In the genomic region with DNA sequence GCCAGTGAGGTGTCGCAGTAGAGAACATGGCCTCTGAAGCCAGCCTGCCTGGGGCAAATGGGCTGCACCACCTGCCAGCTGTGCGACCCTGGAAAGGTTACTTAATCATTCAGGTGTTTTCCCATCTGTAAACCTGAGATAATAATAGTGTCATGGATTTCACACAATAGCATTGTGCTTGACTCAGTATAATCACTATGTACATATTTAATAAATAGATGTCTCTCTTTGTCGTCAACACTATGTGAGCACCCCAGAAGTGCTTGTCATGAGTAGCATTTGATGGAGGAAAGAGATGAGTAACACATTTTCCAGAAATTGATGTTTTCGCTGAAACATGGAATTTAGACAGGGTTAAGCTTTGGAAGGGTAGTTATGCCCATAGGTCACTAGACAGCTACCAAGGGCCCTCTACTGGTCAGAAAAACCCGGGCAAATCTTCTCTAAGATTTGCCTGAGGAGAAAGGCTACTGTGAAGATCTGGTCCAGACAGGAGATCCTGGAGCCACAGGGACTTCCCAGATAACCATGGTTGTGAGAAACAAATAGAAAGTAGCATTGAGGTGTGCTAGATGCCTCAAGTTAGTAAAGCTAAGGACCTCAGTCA, we compare ENCODE assay signal across 8 cellular contexts. TPM values are rescaled to one million over a fixed set of nuclear protein-coding genes. Genes with fewer than 3 reads are reported as not detected.
DNase-seq lines count a peak whose midpoint lies in the region; ATAC-seq and TF ChIP-seq lines count a peak whose summit lies in the region.

No MANE protein-coding gene starts in this region.

- no peaks in the 10 kb centered on the region for H3K27me3 Mint-ChIP-seq in stimulated activated naive CD8-positive, alpha-beta T cell treated with anti-CD3 and anti-CD28 coated beads, Interleukin-15, amount 100 ng/mL, for 72 hours

- in situ Hi-C loops in SK-MEL-5 (cut with HindIII; ENCODE audit: low pct_unique_long_range_greater_than_20kb, low sequenced_read_pairs): loop anchor here (10.0 kb wide), 1 partner anchor 98 kb away; no protein-coding TSS in a partner anchor

- DNase-seq in EL (peak; percentile 55), SK-MEL-5 (ENCODE audit: low read depth, low spot score) (peak; percentile 77), ovary (no peak)
- no peak for DNase-seq in stimulated activated naive CD8-positive, alpha-beta T cell treated with anti-CD3 and anti-CD28 coated beads, Interleukin-15, amount 100 ng/mL, for 72 hours

- no peak for TF ChIP-seq EP300 in gastroesophageal sphincter (IDR thresholded peaks at IDR 0.05)
- no peak for TF ChIP-seq EP300 in ovary (IDR thresholded peaks at IDR 0.05)

- no peaks in the 10 kb centered on the region for H3K9me3 Mint-ChIP-seq in stimulated activated naive CD8-positive, alpha-beta T cell treated with anti-CD3 and anti-CD28 coated beads, Interleukin-15, amount 100 ng/mL, for 72 hours

- peaks cover 0 to 16% (median 0%) of the 10 kb centered on the region in 3 donors for H3K4me1 ChIP-seq in gastroesophageal sphincter
- peaks cover 5% of the 10 kb centered on the region for H3K4me1 ChIP-seq in ovary (ENCODE audit: insufficient read depth)

- H3K36me3 ChIP-seq in gastroesophageal sphincter (no peaks in the 10 kb centered on the region), ovary (no peaks in the 10 kb centered on the region)

- no peak overlapping the region for H3K4me3 Mint-ChIP-seq in stimulated activated naive CD8-positive, alpha-beta T cell treated with anti-CD3 and anti-CD28 coated beads, Interleukin-15, amount 100 ng/mL, for 72 hours

- H3K27me3 ChIP-seq in gastroesophageal sphincter (no peaks in the 10 kb centered on the region), ovary (no peaks in the 10 kb centered on the region)

- intact Hi-C loops in ovary (cut with DNase I): loop anchor here in 2 of 4 donors (10.0 kb wide), 1 partner anchor 98 kb away; no protein-coding TSS in a partner anchor

- H3K4me1 Mint-ChIP-seq in stimulated activated naive CD8-positive, alpha-beta T cell treated with anti-CD3 and anti-CD28 coated beads, Interleukin-15, amount 100 ng/mL, for 72 hours: peaks cover 22% of the 10 kb centered on the region

- ATAC-seq in HG03095 (IDR thresholded peaks at IDR 0.05; ENCODE audit: unreplicated experiment): peak; percentile 49
- ATAC-seq in gastroesophageal sphincter: no peak
- ATAC-seq in stimulated activated naive CD8-positive, alpha-beta T cell treated with anti-CD3 and anti-CD28 coated beads, Interleukin-15, amount 100 ng/mL, for 72 hours: peak; percentile 40
- ATAC-seq in HG02678 (IDR thresholded peaks at IDR 0.05; ENCODE audit: unreplicated experiment): no peak
- no peak for ATAC-seq in HG02610 (IDR thresholded peaks at IDR 0.05; ENCODE audit: unreplicated experiment)

- TF ChIP-seq POLR2A in gastroesophageal sphincter (IDR thresholded peaks at IDR 0.05) (no peak), ovary (IDR thresholded peaks at IDR 0.05) (no peak)

- WGBS in gastroesophageal sphincter (ENCODE audit: low coverage in 1 of 2), 2 donors: 61 to 77% methylated on average over 3 to 5 of the region's 5 CpGs
- 77 to 79% (median 79%) methylated on average over 5 of the region's 5 CpGs for WGBS in ovary, 3 donors

- H3K27ac ChIP-seq in gastroesophageal sphincter: peak overlapping the region in 1 of 4 donors; percentile 62
- no peak overlapping the region for H3K27ac ChIP-seq in ovary

- peak overlapping the region in 1 of 2 donors; percentile 88 for H3K27ac Mint-ChIP-seq in stimulated activated naive CD8-positive, alpha-beta T cell treated with anti-CD3 and anti-CD28 coated beads, Interleukin-15, amount 100 ng/mL, for 72 hours

- TF ChIP-seq CTCF in gastroesophageal sphincter (IDR thresholded peaks at IDR 0.05) (peak; percentile 20 to 57 (median 32)), ovary (IDR thresholded peaks at IDR 0.05) (no peak)

- H3K9me3 ChIP-seq in gastroesophageal sphincter (no peaks in the 10 kb centered on the region), ovary (no peaks in the 10 kb centered on the region)

- H3K4me3 ChIP-seq in gastroesophageal sphincter (no peak overlapping the region), ovary (no peak overlapping the region)

RNA-seq across cellular contexts. Expression of gene MBNL2, which starts 9.5 kb away (rescaled TPM):
- 13.8 and 17.9 TPM in 2 replicates for total RNA-seq in SK-MEL-5 (2014; rRNA removed; shearing (Covaris generic))
- 16.2 and 25.3 TPM in 2 replicates for polyA plus RNA-seq in SK-MEL-5 (2015; cell fraction: cytosol; rRNA removed)
- 14.8 and 17.1 TPM in 2 replicates for polyA plus RNA-seq in SK-MEL-5 (2015; cell fraction: nucleus; rRNA removed)
- total RNA-seq in gastroesophageal sphincter (100 to 1,000 TPM; 113 to 129 (median 118) TPM), ovary (100 to 1,000 TPM in 1 of 7 donors, 10 to 100 TPM in 6; 65.5 to 110 (median 97.8) TPM)
- polyA plus RNA-seq in ovary: 10 to 100 TPM; 43.7 to 53.3 TPM

Comparison
In these comparisons a context has a peak if more than half of its experiments do, and no peak if none do; other contexts are left out.
1. DNase-seq: peak in EL (single experiment) and SK-MEL-5 (single experiment); none in stimulated activated naive CD8-positive, alpha-beta T cell treated with anti-CD3 and anti-CD28 coated beads, Interleukin-15, amount 100 ng/mL, for 72 hours (0 of 2) and ovary (0 of 5).
2. ATAC-seq: peak in HG03095 (single experiment) and stimulated activated naive CD8-positive, alpha-beta T cell treated with anti-CD3 and anti-CD28 coated beads, Interleukin-15, amount 100 ng/mL, for 72 hours (single experiment); none in gastroesophageal sphincter (single experiment), HG02678 (single experiment) and HG02610 (single experiment).
3. CTCF ChIP-seq: peak in gastroesophageal sphincter (4 of 4); none in ovary (0 of 3).